In genomic region chr13:91220872-91221271, GRCh38 we compare ENCODE assay signal across 1 cellular context.
TF ChIP-seq lines count a peak whose summit lies in the region.

No MANE protein-coding gene starts in this region.

TF ChIP-seq in WTC11, 78 proteins besides CTCF, POLR2A, EP300 and RAD21 (continued from another document):
- no peak for TF ChIP-seq ZNF317 (CRISPR knock-in tag; IDR thresholded peaks at IDR 0.05; ENCODE audit: borderline replicate concordance, low read depth)
- TF ChIP-seq TEAD4 (CRISPR knock-in tag; IDR thresholded peaks at IDR 0.05): no peak
- TF ChIP-seq AFF4 (CRISPR knock-in tag; IDR thresholded peaks at IDR 0.05; ENCODE audit: borderline replicate concordance): no peak
TF ChIP-seq in WTC11: peak in this region for 0.
